Comparison of ENCODE assay signal across 1 cellular context in the genomic region with DNA sequence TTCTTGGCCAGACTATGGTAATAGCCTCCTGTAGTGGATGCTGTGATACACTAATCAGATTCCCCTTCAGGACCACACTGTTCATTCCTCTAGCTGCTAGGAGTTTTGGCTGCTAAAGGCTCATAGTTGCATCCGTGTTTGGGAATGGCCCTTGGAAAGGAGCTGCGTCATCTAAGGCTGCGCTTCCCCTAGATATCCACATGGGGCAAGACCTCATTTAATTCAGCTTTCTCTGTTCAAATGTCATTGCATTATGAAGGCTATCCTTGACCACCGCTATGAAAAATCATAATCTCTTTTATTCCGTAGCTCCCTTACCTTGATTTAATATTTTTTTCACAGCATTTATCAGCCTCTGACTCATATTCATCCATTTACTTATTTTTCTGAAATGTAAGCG.
TF ChIP-seq lines count a peak whose summit lies in the region.

No MANE protein-coding gene starts in this region.

TF ChIP-seq in GM23338, 12 proteins besides CTCF, POLR2A, EP300 and RAD21 (continued from another document):
- no peak for TF ChIP-seq REST (IDR thresholded peaks at IDR 0.05; ENCODE audit: unreplicated experiment)
- TF ChIP-seq EZH2phosphoT487 (IDR thresholded peaks at IDR 0.05; ENCODE audit: unreplicated experiment) = no peak
- TF ChIP-seq EZH2 (IDR thresholded peaks at IDR 0.05; ENCODE audit: low read depth, unreplicated experiment) = no peak
- TF ChIP-seq ZNF331 (CRISPR knock-in tag; IDR thresholded peaks at IDR 0.05; ENCODE audit: low read depth) = no peak
- TF ChIP-seq ZNF114 (CRISPR knock-in tag; IDR thresholded peaks at IDR 0.05) = no peak
- TF ChIP-seq ETS1 (IDR thresholded peaks at IDR 0.05) = no peak
- TF ChIP-seq ZNF462 (CRISPR knock-in tag; IDR thresholded peaks at IDR 0.05) = no peak
- TF ChIP-seq NANOG (IDR thresholded peaks at IDR 0.05; ENCODE audit: borderline replicate concordance) = no peak
- no peak for TF ChIP-seq JUNB (IDR thresholded peaks at IDR 0.05; ENCODE audit: unreplicated experiment)
TF ChIP-seq in GM23338: peak in this region for 0.
